ENCODE assay signal across 9 cellular contexts in the genomic region with DNA sequence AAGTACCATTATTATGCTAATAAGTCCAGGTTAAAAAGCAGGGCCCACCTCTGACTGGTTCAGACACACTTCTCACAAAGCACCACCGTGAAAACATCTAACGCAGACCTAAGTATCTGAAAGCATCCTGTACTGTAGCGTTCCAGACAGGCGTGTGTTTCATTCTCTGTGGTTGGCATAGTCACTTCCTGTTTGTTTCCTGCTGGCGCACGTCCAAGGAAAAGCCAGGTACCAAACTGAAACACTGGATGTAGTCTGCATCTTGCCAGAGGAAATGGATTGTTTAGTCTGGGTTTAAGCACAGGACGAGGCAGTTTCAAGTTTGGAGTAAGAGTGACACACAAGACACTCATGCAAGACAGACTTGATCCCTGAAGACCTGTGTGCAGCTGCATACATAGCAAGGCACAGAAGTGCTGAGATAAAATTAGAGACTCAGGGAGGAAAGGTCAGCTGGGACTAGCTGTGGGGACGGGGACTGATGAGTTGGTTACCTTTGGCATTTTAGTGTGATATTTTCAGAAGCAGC. TPM values are rescaled to one million over a fixed set of nuclear protein-coding genes. Genes with fewer than 3 reads are reported as not detected.
DNase-seq lines count a peak whose midpoint lies in the region; ATAC-seq lines count a peak whose summit lies in the region.
"Had no signal": no experiment of that assay in that cellular context is flagged by ENCODE, and none has a peak within 500 bp of the region (broad histone marks: within the 10 kb centered on the region; RNA-seq: fewer than 3 reads in every experiment).

No MANE protein-coding gene starts in this region.

- H3K9me3 ChIP-seq in SJCRH30 (replicated peaks) (peaks cover 6% of the 10 kb centered on the region; the same call in 1 of the 2 replicates), iPS-20b (ENCODE audit: insufficient read depth, low read depth, low read length) (peaks cover 7% of the 10 kb centered on the region)

- H3K27me3 ChIP-seq in SJCRH30 (no peaks in the 10 kb centered on the region), iPS-20b (ENCODE audit: insufficient read depth, low read length) (no peaks in the 10 kb centered on the region)
- H3K27me3 ChIP-seq: dorsolateral prefrontal cortex had no signal

- H3K36me3 ChIP-seq in SJCRH30 (no peaks in the 10 kb centered on the region), iPS-20b (ENCODE audit: insufficient read depth, low read depth, low read length) (peaks cover 7% of the 10 kb centered on the region; the same call in 1 of the 2 replicates)

- H3K27ac ChIP-seq in SJCRH30 (no peak overlapping the region), iPS-20b (ENCODE audit: low read length) (peak overlapping the region; percentile 38)
- H3K27ac ChIP-seq: dorsolateral prefrontal cortex had no signal

- no peak overlapping the region for H3K9ac ChIP-seq in iPS-20b (ENCODE audit: low read depth, low read length)

- H3K4me1 ChIP-seq in SJCRH30: peaks cover 12% of the 10 kb centered on the region; the same call in 1 of the 2 replicates
- peaks cover 11% of the 10 kb centered on the region for H3K4me1 ChIP-seq in iPS-20b (ENCODE audit: insufficient read depth, low read length)

- H3K4me3 ChIP-seq in SJCRH30 (peak overlapping the region; percentile 7; the same call in 1 of the 2 replicates), iPS-20b (ENCODE audit: low read length) (0 out of 2 replicates have a peak overlapping the region, but pooled peaks have one; percentile 27)
- H3K4me3 ChIP-seq: dorsolateral prefrontal cortex had no signal

- DNase-seq in HPDE6-E6E7 (ENCODE audit: extremely low spot score) (peak; percentile 86), SJCRH30 (peak; percentile 73 to 85), germinal center (ENCODE audit: low spot score) (no peak)
- DNase-seq in activated naive CD4-positive, alpha-beta T cell treated with Interleukin-2 at 50 U/mL for 16 hours: peak; percentile 71
- DNase-seq in stimulated activated CD8-positive, alpha-beta memory T cell treated with anti-CD3 and anti-CD28 coated beads, Interleukin-12 subunit alpha, Interleukin-12 subunit beta, amount 100 ng/mL, for 1 hour (ENCODE audit: low read depth): peak; percentile 67

- ATAC-seq in GM18907 (IDR thresholded peaks at IDR 0.05; ENCODE audit: unreplicated experiment) (peak; percentile 79), GM19023 (IDR thresholded peaks at IDR 0.05; ENCODE audit: unreplicated experiment) (no peak)

RNA-seq across cellular contexts. Expression of gene BPGM, which starts 23.3 kb away (rescaled TPM):
- total RNA-seq in SJCRH30 (2014; rRNA removed; shearing (Covaris generic)): 18.8 and 20.6 TPM in 2 replicates
